22 cellular contexts compared by ENCODE assay signal in the genomic region with DNA sequence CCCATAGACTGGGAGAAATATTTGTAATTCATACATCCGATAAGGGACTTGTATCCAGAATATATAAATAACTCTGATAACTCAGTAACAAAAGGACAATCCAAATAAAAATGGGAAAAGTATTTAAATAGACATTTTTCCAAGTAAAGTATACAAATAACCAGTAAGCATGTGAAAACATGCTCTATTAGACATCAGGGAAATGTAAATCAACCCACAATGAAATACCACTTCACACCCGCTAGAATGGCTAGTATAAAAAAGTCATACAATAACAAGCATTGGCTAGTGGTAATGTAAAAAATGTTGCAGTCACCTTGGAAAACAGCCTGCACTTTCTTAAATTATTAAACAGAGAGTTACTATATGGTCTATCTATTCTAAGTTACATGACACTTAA.
DNase-seq lines count a peak whose midpoint lies in the region; ATAC-seq and TF ChIP-seq lines count a peak whose summit lies in the region.
"Had no signal": no experiment of that assay in that cellular context is flagged by ENCODE, and none has a peak within 500 bp of the region (broad histone marks: within the 10 kb centered on the region; RNA-seq: fewer than 3 reads in every experiment).

No MANE protein-coding gene starts in this region.

- H2AFZ ChIP-seq in mammary epithelial cell (ENCODE audit: low read depth, low read length): no peak overlapping the region

- no peak overlapping the region for H3K9ac ChIP-seq in mammary epithelial cell (ENCODE audit: insufficient read depth, low read length)
- H3K9ac ChIP-seq: BLaER1 had no signal

- no peak overlapping the region for H3K4me2 ChIP-seq in mammary epithelial cell (ENCODE audit: insufficient read depth, low read depth, low read length)
- H3K4me2 ChIP-seq: BLaER1 had no signal

- TF ChIP-seq CTCF in mammary epithelial cell (conservative IDR thresholded peaks at IDR 0.05 in 1 of 2, IDR thresholded peaks at IDR 0.05 in 1 of 2; ENCODE audit: extremely low read depth in 1 of 2, insufficient read depth in 1 of 2, low read depth in 1 of 2, low read length in 2 of 2) (no peak), breast epithelium (IDR thresholded peaks at IDR 0.05) (no peak), epithelial cell of esophagus (IDR thresholded peaks at IDR 0.05; ENCODE audit: insufficient read depth, low read depth, low read length, missing control alignments) (no peak)

- H3K4me1 ChIP-seq in mammary epithelial cell (ENCODE audit: insufficient read depth, low read length) (peaks cover 1% of the 10 kb centered on the region), breast epithelium (no peaks in the 10 kb centered on the region)

- H3K27me3 ChIP-seq in mammary epithelial cell (ENCODE audit: insufficient read depth, low read length) (no peaks in the 10 kb centered on the region), breast epithelium (no peaks in the 10 kb centered on the region)
- H3K27me3 ChIP-seq: BE2C, BLaER1 had no signal

- DNase-seq in mammary epithelial cell: peak; percentile 23
- no peak for DNase-seq in breast epithelium (ENCODE audit: low spot score in 2 of 2)
- peak; percentile 16 for DNase-seq in epithelial cell of esophagus (ENCODE audit: low read depth)
- DNase-seq: 8988T; ACHN; BE2C; C1 segment of cervical spinal cord; CD4-positive, alpha-beta memory T cell; CD4-positive, CD25-positive, alpha-beta regulatory T cell; CD8-positive, alpha-beta memory T cell; COR-L47; DMS 273 treated with DMSO at 0.1 percent for 48 hours; DMS153; DMS53; DMS79; DND-41; EL; GDM1 had no signal

- CTCF ChIA-PET in mammary epithelial cell (lab: Charles Lee; ENCODE audit: low non-redundant PET): no interaction called here

- H3K4me3 ChIP-seq in mammary epithelial cell (replicated peaks in 1 of 3; ENCODE audit: insufficient read depth in 1 of 3, low read depth in 2 of 3, low read length in 3 of 3): no peak overlapping the region
- no peak overlapping the region for H3K4me3 ChIP-seq in breast epithelium
- no peak overlapping the region for H3K4me3 ChIP-seq in epithelial cell of esophagus (ENCODE audit: low read length)
- H3K4me3 ChIP-seq: BLaER1, GM12878 had no signal

- no TSS peak for BruUV-seq in mammary epithelial cell (replicated peaks; lab: Mats Ljungman, UMichigan)

- H3K27ac ChIP-seq in mammary epithelial cell (ENCODE audit: insufficient read depth, low read depth, low read length) (no peak overlapping the region), breast epithelium (no peak overlapping the region)
- H3K27ac ChIP-seq: BLaER1 had no signal

- no peak for TF ChIP-seq POLR2A in breast epithelium (IDR thresholded peaks at IDR 0.05)

- H3K79me2 ChIP-seq in mammary epithelial cell (ENCODE audit: insufficient read depth, low read length): no peaks in the 10 kb centered on the region

- H3K36me3 ChIP-seq in mammary epithelial cell (ENCODE audit: insufficient read depth, low read length) (no peaks in the 10 kb centered on the region), breast epithelium (no peaks in the 10 kb centered on the region)
- H3K36me3 ChIP-seq: BE2C, BLaER1 had no signal

- dilution Hi-C loops in mammary epithelial cell (cut with HindIII; ENCODE audit: low sequenced_read_pairs): no loop called here

- 83% methylated on average over 2 of the region's 2 CpGs for WGBS in mammary epithelial cell (ENCODE audit: low coverage, missing lambda C conversion rate)

- ATAC-seq in HG02970 (IDR thresholded peaks at IDR 0.05; ENCODE audit: low FRiP score, unreplicated experiment) (no peak), HG03378 (IDR thresholded peaks at IDR 0.05; ENCODE audit: unreplicated experiment) (no peak)
- ATAC-seq: GM12878 had no signal

- intact Hi-C loops in mammary epithelial cell (cut with micrococcal nuclease): no loop called here
- intact Hi-C loops in breast epithelium (cut with DNase I; ENCODE audit: low total_unique reads): no loop called here

- in situ Hi-C loops in mammary epithelial cell (cut with MboI; ENCODE audit: low sequenced_read_pairs in 2 of 2): no loop called here

- H3K9me3 ChIP-seq in mammary epithelial cell (replicated peaks; ENCODE audit: insufficient read depth, low read length) (no peaks in the 10 kb centered on the region), breast epithelium (peaks cover 0 to 13% of the 10 kb centered on the region in 2 donors)
- H3K9me3 ChIP-seq: BE2C, BLaER1 had no signal

- no peaks in the 10 kb centered on the region for H4K20me1 ChIP-seq in mammary epithelial cell (ENCODE audit: insufficient read depth, low read length)
- H4K20me1 ChIP-seq: BLaER1 had no signal

Comparison
In these comparisons a context has a peak if more than half of its experiments do, and no peak if none do; other contexts are left out.
1. DNase-seq: peak in mammary epithelial cell (single experiment) and epithelial cell of esophagus (single experiment); none in breast epithelium (0 of 2).